ENCODE assay signal across 8 cellular contexts in the genomic region with DNA sequence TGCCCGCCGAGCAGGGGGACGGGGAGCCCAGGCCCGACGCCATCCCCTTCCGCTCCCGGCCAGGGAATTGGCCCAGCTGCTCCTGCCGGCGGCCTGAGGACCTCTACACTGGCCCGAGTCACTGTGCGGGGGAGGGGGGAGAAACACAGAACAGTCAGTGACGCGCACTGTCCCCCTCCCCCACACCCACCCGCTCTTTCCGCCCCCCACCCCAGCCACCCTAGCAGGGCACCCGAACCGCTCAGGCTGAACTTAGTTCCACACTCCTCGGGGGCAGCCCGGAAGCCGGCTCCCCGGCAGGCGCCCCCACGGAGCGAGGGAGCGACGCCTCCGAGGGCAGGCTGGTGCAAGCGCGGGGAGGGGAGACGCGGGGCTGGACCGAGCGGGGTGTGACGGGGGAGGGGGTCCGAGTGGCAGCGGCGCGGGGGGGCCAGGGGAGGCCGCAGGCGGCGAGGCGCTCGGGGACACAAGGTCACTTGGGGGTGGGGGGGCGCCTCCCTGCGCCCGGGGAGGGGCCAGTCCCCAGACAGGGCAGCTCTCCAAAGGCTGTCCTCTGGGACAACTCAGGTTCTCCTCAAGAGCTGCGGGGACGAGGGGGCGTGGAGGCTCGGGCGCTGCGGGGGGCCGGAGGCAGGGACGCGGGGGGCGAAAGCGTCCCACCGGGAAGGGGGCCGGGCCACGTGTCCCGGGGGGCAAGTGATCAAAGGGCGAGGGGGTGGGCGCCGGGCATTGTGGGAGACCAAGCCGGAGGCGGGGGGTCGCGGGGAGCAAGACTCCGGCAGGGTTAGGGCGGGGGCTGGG. TPM values are rescaled to one million over a fixed set of nuclear protein-coding genes. Genes with fewer than 3 reads are reported as not detected.
DNase-seq lines count a peak whose midpoint lies in the region; ATAC-seq and TF ChIP-seq lines count a peak whose summit lies in the region.

No MANE protein-coding gene starts in this region.

- WGBS in thyroid gland, 2 donors, result 0% methylated on average over 2 of the region's 70 CpGs; no CpG with 5 or more reads in 1 of the 2 donors

- intact Hi-C loops in thyroid gland (cut with DNase I), result no loop called here

- H3K4me1 Mint-ChIP-seq in activated T-helper 17 cell treated with anti-CD3 and anti-CD28 coated beads, Interleukin-2, amount 50 U/mL, for 72 hours, result peaks cover 42% of the 10 kb centered on the region
- H3K4me1 Mint-ChIP-seq in natural killer cell treated with Interleukin-12 subunit alpha and Interleukin-12 subunit beta and Interleukin-15 and Interleukin-18, amount 100 ng/mL, for 72 hours (ENCODE audit: low read depth in 2 of 2), result peaks cover 45 to 50% of the 10 kb centered on the region in 2 donors

- H3K4me3 Mint-ChIP-seq in activated T-helper 17 cell treated with anti-CD3 and anti-CD28 coated beads, Interleukin-2, amount 50 U/mL, for 72 hours, result no peak overlapping the region
- no peak overlapping the region for H3K4me3 Mint-ChIP-seq in natural killer cell treated with Interleukin-12 subunit alpha and Interleukin-12 subunit beta and Interleukin-15 and Interleukin-18, amount 100 ng/mL, for 72 hours

- peak; percentile 53 for DNase-seq in GM12865 (ENCODE audit: low read depth)
- no peak for DNase-seq in NT2/D1 (ENCODE audit: low read depth, low spot score)
- DNase-seq in fibroblast of pulmonary artery (ENCODE audit: low read depth), result peak; percentile 53
- peak; percentile 73 for DNase-seq in natural killer cell treated with Interleukin-12 subunit alpha and Interleukin-12 subunit beta and Interleukin-15 and Interleukin-18, amount 100 ng/mL, for 72 hours (ENCODE audit: low spot score)
- peak; percentile 82 to 85 for DNase-seq in thyroid gland
- no peak for DNase-seq in NCI-H1048 (lab: John Stamatoyannopoulos, UW)

- no peak for TF ChIP-seq CTCF in GM12865 (IDR thresholded peaks at IDR 0.05; ENCODE audit: insufficient read depth, low read depth, low read length, missing control alignments)
- no peak for TF ChIP-seq CTCF in fibroblast of pulmonary artery (IDR thresholded peaks at IDR 0.05; ENCODE audit: low read length, missing control alignments)
- TF ChIP-seq CTCF in thyroid gland (IDR thresholded peaks at IDR 0.05), result no peak

- no peak for TF ChIP-seq POLR2A in thyroid gland (IDR thresholded peaks at IDR 0.05)

- H3K4me1 ChIP-seq in NT2/D1 (ENCODE audit: insufficient read depth, insufficient read length) (peaks cover 29% of the 10 kb centered on the region), thyroid gland (peaks cover 33 to 41% of the 10 kb centered on the region in 2 donors)

- H3K9me3 Mint-ChIP-seq in activated T-helper 17 cell treated with anti-CD3 and anti-CD28 coated beads, Interleukin-2, amount 50 U/mL, for 72 hours, result no peaks in the 10 kb centered on the region
- H3K9me3 Mint-ChIP-seq in natural killer cell treated with Interleukin-12 subunit alpha and Interleukin-12 subunit beta and Interleukin-15 and Interleukin-18, amount 100 ng/mL, for 72 hours, result no peaks in the 10 kb centered on the region

- peak; percentile 47 for ATAC-seq in activated T-helper 17 cell treated with anti-CD3 and anti-CD28 coated beads, Interleukin-2, amount 50 U/mL, for 72 hours (replicated peaks)
- peak; percentile 54 to 55 for ATAC-seq in natural killer cell treated with Interleukin-12 subunit alpha and Interleukin-12 subunit beta and Interleukin-15 and Interleukin-18, amount 100 ng/mL, for 72 hours
- no peak for ATAC-seq in GM18858 (IDR thresholded peaks at IDR 0.05; ENCODE audit: unreplicated experiment)

- peaks cover 41% of the 10 kb centered on the region for H3K36me3 ChIP-seq in NT2/D1 (ENCODE audit: insufficient read depth, insufficient read length, low read length)
- peaks cover 8 to 12% of the 10 kb centered on the region in 2 donors for H3K36me3 ChIP-seq in thyroid gland

- H3K27me3 Mint-ChIP-seq in activated T-helper 17 cell treated with anti-CD3 and anti-CD28 coated beads, Interleukin-2, amount 50 U/mL, for 72 hours, result no peaks in the 10 kb centered on the region
- no peaks in the 10 kb centered on the region for H3K27me3 Mint-ChIP-seq in natural killer cell treated with Interleukin-12 subunit alpha and Interleukin-12 subunit beta and Interleukin-15 and Interleukin-18, amount 100 ng/mL, for 72 hours

- peaks cover 47% of the 10 kb centered on the region for H3K36me3 Mint-ChIP-seq in activated T-helper 17 cell treated with anti-CD3 and anti-CD28 coated beads, Interleukin-2, amount 50 U/mL, for 72 hours (ENCODE audit: low read depth)
- H3K36me3 Mint-ChIP-seq in natural killer cell treated with Interleukin-12 subunit alpha and Interleukin-12 subunit beta and Interleukin-15 and Interleukin-18, amount 100 ng/mL, for 72 hours, result peaks cover 21% of the 10 kb centered on the region

- H3K27me3 ChIP-seq in NT2/D1 (ENCODE audit: insufficient read depth, insufficient read length), result no peaks in the 10 kb centered on the region
- H3K27me3 ChIP-seq in thyroid gland, result no peaks in the 10 kb centered on the region

- H3K4me3 ChIP-seq in GM12865 (ENCODE audit: low read depth, low read length) (peak overlapping the region; percentile 92), NT2/D1 (ENCODE audit: insufficient read length, low read depth) (peak overlapping the region; percentile 88), fibroblast of pulmonary artery (replicated peaks; ENCODE audit: low read depth, low read length) (peak overlapping the region; percentile 64), thyroid gland (replicated peaks in 1 of 3) (peak overlapping the region; percentile 69 to 96 (median 86))

- peak overlapping the region; percentile 92 for H3K27ac Mint-ChIP-seq in activated T-helper 17 cell treated with anti-CD3 and anti-CD28 coated beads, Interleukin-2, amount 50 U/mL, for 72 hours
- H3K27ac Mint-ChIP-seq in natural killer cell treated with Interleukin-12 subunit alpha and Interleukin-12 subunit beta and Interleukin-15 and Interleukin-18, amount 100 ng/mL, for 72 hours, result peak overlapping the region; percentile 83 to 86

- H3K27ac ChIP-seq in thyroid gland, result peak overlapping the region; percentile 94 to 99 (median 99)

- no peaks in the 10 kb centered on the region for H3K9me3 ChIP-seq in NT2/D1 (ENCODE audit: insufficient read depth, low read length)
- H3K9me3 ChIP-seq in thyroid gland, result no peaks in the 10 kb centered on the region

- peak overlapping the region; percentile 93 for H3K9ac ChIP-seq in NT2/D1 (ENCODE audit: insufficient read length, low read depth)

RNA-seq across cellular contexts. Expression of a gene that starts 0.6 kb away (rescaled TPM):
- total RNA-seq in activated T-helper 17 cell treated with anti-CD3 and anti-CD28 coated beads, Interleukin-2, amount 50 U/mL, for 72 hours, result 100 to 1,000 TPM; 267 to 285 TPM
- 100 to 1,000 TPM; 239 to 352 TPM for total RNA-seq in natural killer cell treated with Interleukin-12 subunit alpha and Interleukin-12 subunit beta and Interleukin-15 and Interleukin-18, amount 100 ng/mL, for 72 hours
- total RNA-seq in thyroid gland, result 100 to 1,000 TPM; 152 to 337 (median 263) TPM

RNA-seq across cellular contexts. Expression of a gene that starts 29.2 kb away (rescaled TPM):
- 1 to 10 TPM; 3.1 to 4.5 TPM for total RNA-seq in activated T-helper 17 cell treated with anti-CD3 and anti-CD28 coated beads, Interleukin-2, amount 50 U/mL, for 72 hours
- 10 to 100 TPM in 1 of 2 donors, 1 to 10 TPM in 1; 5.6 to 10.6 TPM for total RNA-seq in natural killer cell treated with Interleukin-12 subunit alpha and Interleukin-12 subunit beta and Interleukin-15 and Interleukin-18, amount 100 ng/mL, for 72 hours
- total RNA-seq in thyroid gland, result 1 to 10 TPM in 3 of 4 donors, under 1 TPM in 1; 0.78 to 8.1 (median 3.5) TPM

RNA-seq across cellular contexts. Expression of a gene that starts 38.4 kb away (rescaled TPM):
- total RNA-seq in activated T-helper 17 cell treated with anti-CD3 and anti-CD28 coated beads, Interleukin-2, amount 50 U/mL, for 72 hours, result 100 to 1,000 TPM in 1 of 2 donors, 10 to 100 TPM in 1; 61.6 to 133 TPM
- total RNA-seq in natural killer cell treated with Interleukin-12 subunit alpha and Interleukin-12 subunit beta and Interleukin-15 and Interleukin-18, amount 100 ng/mL, for 72 hours, result 100 to 1,000 TPM; 103 to 201 TPM
- total RNA-seq in thyroid gland, result 10 to 100 TPM; 23.0 to 50.8 (median 35.6) TPM

RNA-seq across cellular contexts. Expression of a gene that starts 40.7 kb away (rescaled TPM):
- total RNA-seq in activated T-helper 17 cell treated with anti-CD3 and anti-CD28 coated beads, Interleukin-2, amount 50 U/mL, for 72 hours, result 1 to 10 TPM in 1 of 2 donors, under 1 TPM in 1; 0.78 to 2.6 TPM
- 1 to 10 TPM in 1 of 2 donors, under 1 TPM in 1; 0.98 to 2.1 TPM for total RNA-seq in natural killer cell treated with Interleukin-12 subunit alpha and Interleukin-12 subunit beta and Interleukin-15 and Interleukin-18, amount 100 ng/mL, for 72 hours
- total RNA-seq in thyroid gland, result 10 to 100 TPM in 2 of 4 donors, 1 to 10 TPM in 2; 8.9 to 11.4 (median 10.4) TPM

RNA-seq across cellular contexts. Expression of a gene that starts 50.7 kb away (rescaled TPM):
- 10 to 100 TPM in 1 of 2 donors, 1 to 10 TPM in 1; 8.0 to 13.0 TPM for total RNA-seq in activated T-helper 17 cell treated with anti-CD3 and anti-CD28 coated beads, Interleukin-2, amount 50 U/mL, for 72 hours
- 10 to 100 TPM; 28.0 to 30.5 TPM for total RNA-seq in natural killer cell treated with Interleukin-12 subunit alpha and Interleukin-12 subunit beta and Interleukin-15 and Interleukin-18, amount 100 ng/mL, for 72 hours
- total RNA-seq in thyroid gland, result 10 to 100 TPM in 1 of 4 donors, 1 to 10 TPM in 3; 5.0 to 10.2 (median 7.5) TPM

Comparison
In these comparisons a context has a peak if more than half of its experiments do, and no peak if none do; other contexts are left out.
1. DNase-seq: peak in GM12865 (single experiment), fibroblast of pulmonary artery (single experiment), natural killer cell treated with Interleukin-12 subunit alpha and Interleukin-12 subunit beta and Interleukin-15 and Interleukin-18, amount 100 ng/mL, for 72 hours (single experiment) and thyroid gland (2 of 2); none in NT2/D1 (single experiment) and NCI-H1048 (single experiment).
2. Peak in every context shown above with its lines, with median percentiles within 50 percentile points of each other: H3K4me3 ChIP-seq.